10 cellular contexts compared by ENCODE assay signal in the genomic region with DNA sequence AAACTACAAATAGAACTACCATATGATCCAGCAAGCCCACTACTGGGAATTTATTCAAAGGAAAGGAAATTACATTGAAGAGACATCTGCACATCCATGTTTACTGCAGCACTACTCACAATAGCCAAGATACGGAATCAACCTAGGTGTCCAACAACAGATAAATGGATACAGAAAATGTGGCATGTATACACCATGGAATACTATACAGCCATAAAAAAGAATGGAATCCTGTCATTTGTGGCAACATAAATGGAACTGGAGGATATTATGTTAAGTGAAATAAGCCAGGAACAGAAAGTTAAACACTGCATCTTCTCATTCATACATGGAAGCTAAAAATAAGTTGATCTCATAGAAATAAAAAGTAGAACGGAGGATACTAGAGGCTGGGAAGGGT.
"Had no signal": no experiment of that assay in that cellular context is flagged by ENCODE, and none has a peak within 500 bp of the region (broad histone marks: within the 10 kb centered on the region; RNA-seq: fewer than 3 reads in every experiment).

No MANE protein-coding gene starts in this region.

- H3K27ac ChIP-seq: GM23248, KMS-11 had no signal

- H2AFZ ChIP-seq: GM23248 had no signal

- H3K4me2 ChIP-seq: KMS-11 had no signal

- DNase-seq: GM23248, GOT3, H9, HCEC 1CT, HFFc6, IMR-90, KBM-7 had no signal

- H3K9ac ChIP-seq: GM23248, KMS-11 had no signal

- FAIRE-seq: H54, HTR-8/SVneo had no signal

- H3K27ac Mint-ChIP-seq: H9, HFFc6 had no signal

- H3K4me1 Mint-ChIP-seq: H9 had no signal

- H3K4me3 ChIP-seq: GM23248 had no signal

- H3K4me3 Mint-ChIP-seq: H9, HFFc6 had no signal

- H3K9me3 Mint-ChIP-seq: HFFc6 had no signal
